In the genomic region with DNA sequence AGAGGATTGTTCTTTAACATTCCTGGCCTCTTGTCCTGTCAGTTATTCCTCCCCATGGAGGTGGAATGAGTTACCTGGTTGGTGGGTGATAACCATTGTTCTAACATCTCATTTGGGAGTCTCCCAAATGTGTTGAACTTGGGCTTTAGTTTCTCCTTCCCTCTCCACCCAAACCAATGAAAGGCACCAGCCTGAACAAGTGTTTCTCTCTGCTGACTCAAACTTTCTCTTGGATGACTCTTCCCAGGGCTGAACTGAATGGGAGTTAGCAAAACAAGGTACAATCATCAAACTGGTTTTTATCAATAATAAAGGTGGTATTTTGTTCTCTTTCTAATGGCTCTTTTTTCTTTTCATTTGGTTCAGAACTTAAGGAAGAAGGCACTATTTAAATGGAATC, we compare ENCODE assay signal across 19 cellular contexts.
"Had no signal": no experiment of that assay in that cellular context is flagged by ENCODE, and none has a peak within 500 bp of the region (broad histone marks: within the 10 kb centered on the region; RNA-seq: fewer than 3 reads in every experiment).

No MANE protein-coding gene starts in this region.

- H3K9me3 ChIP-seq: ascending aorta, colonic mucosa, esophagus squamous epithelium, ovary had no signal

- H3K4me1 ChIP-seq: ascending aorta, colonic mucosa had no signal

- H3K27ac ChIP-seq: ascending aorta, cardiac muscle cell, colonic mucosa, ovary had no signal

- H3K36me3 Mint-ChIP-seq: WTC11 had no signal

- DNase-seq: activated CD4-positive, alpha-beta T cell treated with anti-CD3 and anti-CD28 coated beads for 48 hours; activated CD8-positive, alpha-beta memory T cell treated with anti-CD3 and anti-CD28 coated beads, Interleukin-2, amount 50 U/mL, for 48 hours; activated CD8-positive, alpha-beta T cell treated with anti-CD3 and anti-CD28 coated beads, Interleukin-2, amount 10 ng/mL, durations not matched to agents 7 days and 5 days; activated gamma-delta T cell treated with Interleukin-2 at 50 U/mL for 16 hours; activated T-cell treated with anti-CD3 and anti-CD28 coated beads, Interleukin-2, amount 50 U/mL, for 72 hours; colonic mucosa; esophagus squamous epithelium; hippocampal formation; naive B cell; ovary; stimulated activated CD4-positive, alpha-beta T cell treated with anti-CD3 and anti-CD28 coated beads, Interleukin-1b, Interleukin-23, amount 100 ng/mL, for 48 hours had no signal

- H3K4me1 Mint-ChIP-seq: WTC11 had no signal

- H3K4me3 ChIP-seq: ascending aorta, cardiac muscle cell, colonic mucosa, esophagus squamous epithelium, ovary had no signal

- H3K27ac Mint-ChIP-seq: activated CD8-positive, alpha-beta T cell treated with anti-CD3 and anti-CD28 coated beads, Interleukin-2, amount 10 ng/mL, durations not matched to agents 7 days and 5 days; activated T-cell treated with anti-CD3 and anti-CD28 coated beads, Interleukin-2, amount 50 U/mL, for 72 hours; type B pancreatic cell; WTC11 had no signal

- H3K4me3 Mint-ChIP-seq: activated CD8-positive, alpha-beta T cell treated with anti-CD3 and anti-CD28 coated beads, Interleukin-2, amount 10 ng/mL, durations not matched to agents 7 days and 5 days; naive B cell; type B pancreatic cell; WTC11 had no signal

- H3K9me3 Mint-ChIP-seq: WTC11 had no signal

- H3K27me3 Mint-ChIP-seq: type B pancreatic cell had no signal

- H3K27me3 ChIP-seq: ascending aorta, cardiac muscle cell, colonic mucosa, esophagus squamous epithelium, ovary had no signal

- H3K36me3 ChIP-seq: ascending aorta, cardiac muscle cell, colonic mucosa, ovary had no signal

- FAIRE-seq: endometrium, keratinocyte, TTC549 had no signal

- ATAC-seq: activated CD8-positive, alpha-beta T cell treated with anti-CD3 and anti-CD28 coated beads, Interleukin-2, amount 10 ng/mL, durations not matched to agents 7 days and 5 days; activated T-cell treated with anti-CD3 and anti-CD28 coated beads, Interleukin-2, amount 50 U/mL, for 72 hours; left lobe of liver; WTC11 had no signal
